In the genomic region with DNA sequence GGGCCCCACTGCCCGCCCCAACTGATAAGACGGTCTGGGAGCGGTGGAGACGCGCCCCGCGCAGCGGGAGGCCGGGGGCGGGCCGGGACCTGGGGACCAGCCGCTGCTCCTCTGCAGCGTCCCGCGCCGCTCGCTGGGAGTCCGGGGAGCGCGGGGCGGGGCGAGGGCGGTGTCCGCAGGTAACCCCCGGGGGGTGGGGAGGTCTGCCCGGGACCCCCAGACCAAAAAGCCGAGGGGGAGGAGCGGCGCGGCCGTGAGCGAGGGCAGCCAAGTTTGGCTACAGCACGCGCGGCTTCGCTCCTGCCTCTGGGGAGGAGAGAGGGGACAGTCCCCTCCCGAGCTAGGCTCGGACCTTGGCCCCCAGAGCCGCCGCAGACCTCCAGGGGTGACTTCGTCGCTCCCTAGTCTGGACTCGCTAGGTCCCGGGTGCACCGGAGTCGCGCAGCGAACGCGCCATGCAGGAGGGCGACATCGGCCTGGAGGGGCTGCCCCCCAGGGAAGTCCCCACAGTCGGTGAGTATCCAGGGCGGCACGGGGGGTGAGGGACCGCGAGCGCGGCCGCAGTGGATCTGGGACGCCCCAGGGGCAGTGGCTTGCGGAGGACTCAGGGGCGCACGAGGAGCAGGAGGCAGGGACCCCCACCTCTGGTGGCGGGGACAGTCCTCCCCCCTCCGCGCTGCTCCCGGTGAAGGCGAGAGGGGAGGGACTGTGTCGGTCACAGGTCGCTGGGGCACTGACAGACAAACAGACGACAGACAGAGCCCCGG, we compare ENCODE assay signal across 13 cellular contexts.
DNase-seq lines count a peak whose midpoint lies in the region; ATAC-seq and TF ChIP-seq lines count a peak whose summit lies in the region.
"Had no signal": no experiment of that assay in that cellular context is flagged by ENCODE, and none has a peak within 500 bp of the region (broad histone marks: within the 10 kb centered on the region; RNA-seq: fewer than 3 reads in every experiment).

No MANE protein-coding gene starts in this region.

- TF ChIP-seq CTCF in vagina (IDR thresholded peaks at IDR 0.05) = no peak

- H3K36me3 ChIP-seq in vagina = no peaks in the 10 kb centered on the region

- peaks cover 5 to 19% (median 18%) of the 10 kb centered on the region in 3 donors for H3K4me1 Mint-ChIP-seq in naive B cell
- H3K4me1 Mint-ChIP-seq: naive thymus-derived CD4-positive, alpha-beta T cell; stimulated activated naive CD8-positive, alpha-beta T cell treated with anti-CD3 and anti-CD28 coated beads, Interleukin-15, amount 100 ng/mL, for 72 hours had no signal

- H3K4me1 ChIP-seq in vagina = no peaks in the 10 kb centered on the region

- H3K36me3 Mint-ChIP-seq in naive B cell = no peaks in the 10 kb centered on the region
- H3K36me3 Mint-ChIP-seq: naive thymus-derived CD4-positive, alpha-beta T cell had no signal

- peak overlapping the region; percentile 25 to 41 for H3K4me3 ChIP-seq in vagina

- no peak for TF ChIP-seq POLR2A in vagina (IDR thresholded peaks at IDR 0.05)

- peaks cover 59 to 67% (median 63%) of the 10 kb centered on the region in 3 donors for H3K27me3 Mint-ChIP-seq in naive B cell

- H3K27ac Mint-ChIP-seq in naive B cell = peak overlapping the region in 1 of 6 donors; percentile 45
- H3K27ac Mint-ChIP-seq: naive thymus-derived CD4-positive, alpha-beta T cell; stimulated activated naive CD8-positive, alpha-beta T cell treated with anti-CD3 and anti-CD28 coated beads, Interleukin-15, amount 100 ng/mL, for 72 hours had no signal

- no peaks in the 10 kb centered on the region for H3K9me3 ChIP-seq in vagina

- H3K27me3 ChIP-seq in vagina = no peaks in the 10 kb centered on the region

- DNase-seq in NCI-H2227 (lab: John Stamatoyannopoulos, UW; ENCODE audit: unreplicated experiment) (peak; percentile 27), NCI-H2227 treated with DMSO at 0.1 percent for 48 hours (lab: John Stamatoyannopoulos, UW) (no peak), left ventricle myocardium superior (peak; percentile 37), naive B cell (no peak), vagina (ENCODE audit: extremely low spot score in 2 of 2) (no peak), SW480 (ENCODE audit: low spot score) (no peak), T1000 (lab: John Stamatoyannopoulos, UW) (no peak), DMS153 treated with DMSO at 0.1 percent for 48 hours (lab: John Stamatoyannopoulos, UW; ENCODE audit: unreplicated experiment) (no peak)
- DNase-seq: DND-41; naive thymus-derived CD4-positive, alpha-beta T cell; stimulated activated CD4-positive, alpha-beta T cell treated with anti-CD3 and anti-CD28 coated beads, Interleukin-2, amount 100 ng/mL, for 24 hours; stimulated activated naive CD8-positive, alpha-beta T cell treated with anti-CD3 and anti-CD28 coated beads, Interleukin-15, amount 100 ng/mL, for 72 hours had no signal

- intact Hi-C loops in left ventricle myocardium superior (cut with micrococcal nuclease) = no loop called here
- intact Hi-C loops in vagina (cut with DNase I) = no loop called here

- peak overlapping the region in 2 of 8 donors; percentile 35 to 59 for H3K4me3 Mint-ChIP-seq in naive B cell
- H3K4me3 Mint-ChIP-seq: naive thymus-derived CD4-positive, alpha-beta T cell; stimulated activated naive CD8-positive, alpha-beta T cell treated with anti-CD3 and anti-CD28 coated beads, Interleukin-15, amount 100 ng/mL, for 72 hours had no signal

- peak; percentile 64 for ATAC-seq in left ventricle myocardium superior
- peak; percentile 62 to 73 for ATAC-seq in naive B cell (ENCODE audit: low read depth in 2 of 2)
- ATAC-seq: naive thymus-derived CD4-positive, alpha-beta T cell had no signal

- H3K27ac ChIP-seq in vagina = no peak overlapping the region
- H3K27ac ChIP-seq: 22Rv1 had no signal

- H3K9me3 Mint-ChIP-seq in naive B cell = peaks cover 0 to 2% (median 0%) of the 10 kb centered on the region in 7 donors
- H3K9me3 Mint-ChIP-seq: naive thymus-derived CD4-positive, alpha-beta T cell; stimulated activated naive CD8-positive, alpha-beta T cell treated with anti-CD3 and anti-CD28 coated beads, Interleukin-15, amount 100 ng/mL, for 72 hours had no signal

Comparison
In these comparisons a context has a peak if more than half of its experiments do, and no peak if none do; other contexts are left out.
1. DNase-seq: peak in NCI-H2227 (single experiment) and left ventricle myocardium superior (single experiment); none in NCI-H2227 treated with DMSO at 0.1 percent for 48 hours (single experiment), naive B cell (single experiment), vagina (0 of 2), SW480 (single experiment), T1000 (single experiment) and DMS153 treated with DMSO at 0.1 percent for 48 hours (single experiment).